In genomic region chr7:100802951-100803350, GRCh38 we compare ENCODE assay signal across 9 cellular contexts. TPM values are rescaled to one million over a fixed set of nuclear protein-coding genes. Genes with fewer than 3 reads are reported as not detected.
DNase-seq lines count a peak whose midpoint lies in the region; ATAC-seq and TF ChIP-seq lines count a peak whose summit lies in the region.
"Had no signal": no experiment of that assay in that cellular context is flagged by ENCODE, and none has a peak within 500 bp of the region (broad histone marks: within the 10 kb centered on the region; RNA-seq: fewer than 3 reads in every experiment).

No MANE protein-coding gene starts in this region.

- no peaks in the 10 kb centered on the region for H3K9me3 ChIP-seq in Loucy (ENCODE audit: insufficient read depth, low read depth, low read length)
- no peaks in the 10 kb centered on the region for H3K9me3 ChIP-seq in duodenal mucosa (ENCODE audit: control insufficient read depth in 1 of 2, low read length in 2 of 2)
- H3K9me3 ChIP-seq in ovary, result no peaks in the 10 kb centered on the region

- DNase-seq in CD14-positive monocyte (ENCODE audit: low spot score) (no peak), ovary (peak; percentile 46 to 69 (median 65)), NCI-H2029 treated with DMSO at 0.1 percent for 48 hours (lab: John Stamatoyannopoulos, UW) (no peak), head of caudate nucleus (no peak)

- no peak for TF ChIP-seq POLR2A in ovary (IDR thresholded peaks at IDR 0.05)

- no peaks in the 10 kb centered on the region for H4K20me1 ChIP-seq in Loucy (ENCODE audit: insufficient read depth, low read length, poor library complexity, severe bottlenecking)

- H3K27ac Mint-ChIP-seq in CD14-positive monocyte, result peak overlapping the region in 2 of 7 donors; percentile 1 to 10
- H3K27ac Mint-ChIP-seq: activated CD8-positive, alpha-beta T cell treated with anti-CD3 and anti-CD28 coated beads, Interleukin-2, amount 10 ng/mL, durations not matched to agents 7 days and 5 days had no signal

- no peaks in the 10 kb centered on the region for H3F3A ChIP-seq in Loucy (ENCODE audit: low read depth)

- H3K4me1 ChIP-seq in Loucy (ENCODE audit: insufficient read depth, low read length, poor library complexity, severe bottlenecking), result peaks cover 15% of the 10 kb centered on the region
- peaks cover 23 to 29% of the 10 kb centered on the region in 2 donors for H3K4me1 ChIP-seq in duodenal mucosa (ENCODE audit: control insufficient read depth in 1 of 2, insufficient read depth in 2 of 2, low read length in 2 of 2)
- H3K4me1 ChIP-seq in ovary (ENCODE audit: insufficient read depth), result peaks cover 19% of the 10 kb centered on the region

- peaks cover 0 to 3% (median 0%) of the 10 kb centered on the region in 7 donors for H3K9me3 Mint-ChIP-seq in CD14-positive monocyte

- ATAC-seq in HG02870 (IDR thresholded peaks at IDR 0.05; ENCODE audit: unreplicated experiment) (no peak), GM18858 (IDR thresholded peaks at IDR 0.05; ENCODE audit: unreplicated experiment) (no peak)

- no peaks in the 10 kb centered on the region for H3K79me2 ChIP-seq in Loucy (ENCODE audit: insufficient read depth, low read length)

- H3K27ac ChIP-seq in duodenal mucosa (ENCODE audit: low read depth, low read length) (no peak overlapping the region), ovary (peak overlapping the region; percentile 49 to 91)

- H3K27me3 Mint-ChIP-seq in CD14-positive monocyte (ENCODE audit: low read depth in 3 of 3), result peaks cover 8 to 15% (median 15%) of the 10 kb centered on the region in 3 donors

- no peak for TF ChIP-seq CTCF in CD14-positive monocyte (IDR thresholded peaks at IDR 0.05)
- TF ChIP-seq CTCF in Loucy (conservative IDR thresholded peaks at IDR 0.05; ENCODE audit: low read length), result no peak
- no peak for TF ChIP-seq CTCF in ovary (IDR thresholded peaks at IDR 0.05)

- peak overlapping the region; percentile 52 for H3K4me2 ChIP-seq in Loucy (ENCODE audit: low read depth, low read length, poor library complexity, severe bottlenecking)

- H3K4me3 ChIP-seq in Loucy (ENCODE audit: low read length, poor library complexity, severe bottlenecking) (no peak overlapping the region), duodenal mucosa (ENCODE audit: low read depth in 1 of 2, low read length in 2 of 2) (peak overlapping the region; percentile 52 to 55), ovary (no peak overlapping the region)

- H3K9ac ChIP-seq in Loucy (ENCODE audit: low read depth, low read length, poor library complexity, severe bottlenecking), result peak overlapping the region; percentile 24
- H3K9ac ChIP-seq in duodenal mucosa (ENCODE audit: low read depth in 1 of 2, low read length in 2 of 2), result peak overlapping the region; percentile 34 to 47

- H2AFZ ChIP-seq in Loucy (ENCODE audit: low read length), result peak overlapping the region; percentile 86; the same call in 1 of the 2 replicates

- H3K36me3 ChIP-seq in Loucy (ENCODE audit: insufficient read depth, low read length) (no peaks in the 10 kb centered on the region), duodenal mucosa (ENCODE audit: control insufficient read depth in 1 of 2, insufficient read depth in 2 of 2, low read length in 2 of 2) (peaks cover 0 to 35% of the 10 kb centered on the region in 2 donors), ovary (no peaks in the 10 kb centered on the region)

- peak overlapping the region; percentile 61 to 78 for H3K4me3 Mint-ChIP-seq in CD14-positive monocyte
- H3K4me3 Mint-ChIP-seq: activated CD8-positive, alpha-beta T cell treated with anti-CD3 and anti-CD28 coated beads, Interleukin-2, amount 10 ng/mL, durations not matched to agents 7 days and 5 days had no signal

- no peak for TF ChIP-seq EP300 in ovary (IDR thresholded peaks at IDR 0.05)

- 63 to 69% (median 63%) methylated on average over 4 of the region's 4 CpGs for WGBS in ovary, 3 donors

- intact Hi-C loops in CD14-positive monocyte (cut with micrococcal nuclease), result no loop called here
- intact Hi-C loops in ovary (cut with DNase I), result loop anchor here in 3 of 4 donors (5.0 to 10.0 kb wide), 2 partner anchors 34 to 52 kb away; partner anchors contain the start of gene SLC12A9 (in 1 of the 3)
- intact Hi-C loops in head of caudate nucleus (cut with DNase I), result no loop called here

- H3K9me2 ChIP-seq in Loucy (replicated peaks; ENCODE audit: low read depth, low read length), result no peaks in the 10 kb centered on the region

- peaks cover 32 to 34% of the 10 kb centered on the region in 2 donors for H3K36me3 Mint-ChIP-seq in CD14-positive monocyte

- H3K4me1 Mint-ChIP-seq in CD14-positive monocyte, result peaks cover 38% of the 10 kb centered on the region

- H3K27me3 ChIP-seq in Loucy (ENCODE audit: insufficient read depth, low read length, poor library complexity, severe bottlenecking) (no peaks in the 10 kb centered on the region), duodenal mucosa (ENCODE audit: control insufficient read depth in 1 of 2, insufficient read depth in 2 of 2, low read length in 2 of 2) (no peaks in the 10 kb centered on the region), ovary (no peaks in the 10 kb centered on the region)

RNA-seq across cellular contexts. Expression of gene EPHB4, which starts 24.4 kb away (rescaled TPM):
- polyA plus RNA-seq in CD14-positive monocyte, result 1 to 10 TPM; 5.0 to 6.5 TPM
- 100 to 1,000 TPM in 3 of 7 donors, 10 to 100 TPM in 4; 31.0 to 119 (median 89.8) TPM for total RNA-seq in ovary
- polyA plus RNA-seq in ovary, result 10 to 100 TPM; 24.4 to 38.2 TPM

RNA-seq across cellular contexts. Expression of gene SLC12A9, which starts 49.6 kb away (rescaled TPM):
- polyA plus RNA-seq in CD14-positive monocyte (10 to 100 TPM; 18.8 to 19.3 TPM), ovary (10 to 100 TPM in 1 of 2 donors, 1 to 10 TPM in 1; 4.7 to 20.9 TPM)
- total RNA-seq in ovary, result 10 to 100 TPM; 10.1 to 31.8 (median 26.9) TPM

Comparison
In these comparisons a context has a peak if more than half of its experiments do, and no peak if none do; other contexts are left out.
1. DNase-seq: peak in ovary (5 of 5); none in CD14-positive monocyte (single experiment), NCI-H2029 treated with DMSO at 0.1 percent for 48 hours (single experiment) and head of caudate nucleus (0 of 42).
2. H3K4me3 ChIP-seq: peak in duodenal mucosa (2 of 2); none in Loucy (single experiment) and ovary (single experiment).
3. intact Hi-C loops: an anchor here in ovary (5.0 to 10.0 kb wide); none called in CD14-positive monocyte and head of caudate nucleus.